8 cellular contexts compared by ENCODE assay signal in the genomic region with DNA sequence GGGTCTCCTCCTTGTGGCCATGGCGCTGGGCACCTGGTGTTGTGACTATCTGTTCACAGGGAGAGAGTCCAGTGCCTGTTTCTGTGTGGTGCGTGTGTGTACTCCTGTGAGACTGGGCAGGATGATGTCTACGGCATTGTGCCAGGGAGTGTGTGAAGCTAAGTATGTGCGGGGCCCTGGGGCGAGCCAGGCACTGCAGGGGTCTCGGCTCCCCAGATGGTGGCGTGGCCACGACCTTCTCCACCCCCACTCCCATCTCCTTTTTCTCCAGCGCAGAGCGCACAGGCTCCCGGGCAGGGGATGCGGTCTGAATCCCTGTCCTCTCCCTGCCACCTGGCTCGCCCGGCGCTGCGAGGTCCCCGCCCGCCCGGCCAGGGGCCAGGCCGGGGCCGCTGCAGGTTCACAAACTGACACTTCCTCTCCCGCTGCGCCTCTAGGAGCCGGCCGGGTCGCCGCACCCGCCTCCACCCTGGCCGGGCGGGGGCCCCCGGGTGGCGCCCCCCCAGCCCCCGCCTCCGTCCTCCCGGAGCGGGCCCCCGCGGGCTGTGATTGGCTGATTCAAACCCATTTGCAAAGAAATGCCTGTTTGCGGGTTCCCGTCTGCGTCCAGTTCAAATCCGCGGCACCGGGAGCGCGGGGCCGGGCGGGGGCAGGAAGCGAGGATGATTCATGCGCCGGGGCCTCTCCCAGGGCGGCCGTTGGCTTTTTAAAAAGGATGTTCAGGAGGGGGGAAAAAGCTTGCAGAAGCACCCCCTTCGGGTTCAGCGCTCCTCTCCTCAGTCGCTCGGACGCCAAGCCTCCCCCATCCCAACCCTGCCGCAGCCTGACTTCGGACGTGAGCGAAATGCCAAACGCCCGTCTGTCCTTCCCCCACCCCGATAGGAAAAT. TPM values are rescaled to one million over a fixed set of nuclear protein-coding genes. Genes with fewer than 3 reads are reported as not detected.
DNase-seq lines count a peak whose midpoint lies in the region; ATAC-seq and TF ChIP-seq lines count a peak whose summit lies in the region.

No MANE protein-coding gene starts in this region.

- intact Hi-C loops in uterus (cut with DNase I; ENCODE audit: low total_unique reads), result loop anchor here (5.0 kb wide), 1 partner anchor 61 kb away; no protein-coding TSS in a partner anchor

- peaks cover 0 to 15% of the 10 kb centered on the region in 2 donors for H3K4me1 ChIP-seq in right atrium auricular region
- H3K4me1 ChIP-seq in uterus, result no peaks in the 10 kb centered on the region

- H3K9me3 ChIP-seq in right atrium auricular region (no peaks in the 10 kb centered on the region), uterus (no peaks in the 10 kb centered on the region)

- DNase-seq in GM12865 (ENCODE audit: low read depth), result peak; percentile 94
- DNase-seq in NCI-H1092 (lab: John Stamatoyannopoulos, UW), result peak; percentile 81
- peak; percentile 73 for DNase-seq in T follicular helper cell (ENCODE audit: low read depth)
- DNase-seq in amniotic stem cell (lab: John Stamatoyannopoulos, UW), result peak; percentile 62
- DNase-seq in right atrium auricular region (ENCODE audit: low spot score), result peak; percentile 92
- peak; percentile 39 for DNase-seq in pulmonary artery endothelial cell (ENCODE audit: low read depth, low spot score)
- peak; percentile 88 to 89 for DNase-seq in uterus

- H3K27me3 ChIP-seq in right atrium auricular region (no peaks in the 10 kb centered on the region), uterus (no peaks in the 10 kb centered on the region)

- H3K4me3 ChIP-seq in GM12865 (ENCODE audit: low read depth, low read length), result peak overlapping the region; percentile 71
- peak overlapping the region; percentile 59 to 70 for H3K4me3 ChIP-seq in right atrium auricular region
- peak overlapping the region; percentile 72 to 98 for H3K4me3 ChIP-seq in uterus

- no peak for TF ChIP-seq CTCF in GM12865 (IDR thresholded peaks at IDR 0.05; ENCODE audit: insufficient read depth, low read depth, low read length, missing control alignments)
- peak in 1 of 2 donors; percentile 31 for TF ChIP-seq CTCF in right atrium auricular region (IDR thresholded peaks at IDR 0.05)
- TF ChIP-seq CTCF in uterus (IDR thresholded peaks at IDR 0.05), result peak in 2 of 4 experiments; percentile 2 to 11

- peak; percentile 17 to 32 for TF ChIP-seq POLR2A in uterus (IDR thresholded peaks at IDR 0.05)

- no peaks in the 10 kb centered on the region for H3K36me3 ChIP-seq in right atrium auricular region
- H3K36me3 ChIP-seq in uterus, result no peaks in the 10 kb centered on the region

- H3K27ac ChIP-seq in right atrium auricular region, result peak overlapping the region; percentile 89 to 94
- H3K27ac ChIP-seq in uterus, result peak overlapping the region; percentile 89 to 100

- peak; percentile 59 for ATAC-seq in HG02610 (IDR thresholded peaks at IDR 0.05; ENCODE audit: unreplicated experiment)

RNA-seq across cellular contexts. Expression of a gene that starts 0.8 kb away (rescaled TPM):
- total RNA-seq in right atrium auricular region (10 to 100 TPM; 11.9 to 13.9 TPM), pulmonary artery endothelial cell (40.5 and 94.0 TPM in 2 replicates), uterus (10 to 100 TPM; 12.6 to 76.3 (median 31.8) TPM)

RNA-seq across cellular contexts. Expression of a gene that starts 33.5 kb away (rescaled TPM):
- 10 to 100 TPM; 12.8 to 13.9 TPM for total RNA-seq in right atrium auricular region
- 31.9 and 40.2 TPM in 2 replicates for total RNA-seq in pulmonary artery endothelial cell
- 100 to 1,000 TPM in 1 of 4 donors, 10 to 100 TPM in 3; 20.9 to 181 (median 49.0) TPM for total RNA-seq in uterus

RNA-seq across cellular contexts. Expression of a gene that starts 50.4 kb away (rescaled TPM):
- 1 to 10 TPM; 2.0 to 3.0 TPM for total RNA-seq in right atrium auricular region
- 1.7 and 2.5 TPM in 2 replicates for total RNA-seq in pulmonary artery endothelial cell
- total RNA-seq in uterus, result 1 to 10 TPM in 2 of 4 donors, under 1 TPM in 2; 0.51 to 8.7 (median 2.6) TPM

Comparison
In these comparisons a context has a peak if more than half of its experiments do, and no peak if none do; other contexts are left out.
1. Peak in every context shown above with its lines: DNase-seq, ATAC-seq, H3K4me3 ChIP-seq and H3K27ac ChIP-seq.
2. DNase-seq: peak in every context shown above with its lines; median percentile 94 in GM12865; 92 in right atrium auricular region; 88 in uterus; 81 in NCI-H1092; 73 in T follicular helper cell; 62 in amniotic stem cell; 39 in pulmonary artery endothelial cell.